In the genomic region with DNA sequence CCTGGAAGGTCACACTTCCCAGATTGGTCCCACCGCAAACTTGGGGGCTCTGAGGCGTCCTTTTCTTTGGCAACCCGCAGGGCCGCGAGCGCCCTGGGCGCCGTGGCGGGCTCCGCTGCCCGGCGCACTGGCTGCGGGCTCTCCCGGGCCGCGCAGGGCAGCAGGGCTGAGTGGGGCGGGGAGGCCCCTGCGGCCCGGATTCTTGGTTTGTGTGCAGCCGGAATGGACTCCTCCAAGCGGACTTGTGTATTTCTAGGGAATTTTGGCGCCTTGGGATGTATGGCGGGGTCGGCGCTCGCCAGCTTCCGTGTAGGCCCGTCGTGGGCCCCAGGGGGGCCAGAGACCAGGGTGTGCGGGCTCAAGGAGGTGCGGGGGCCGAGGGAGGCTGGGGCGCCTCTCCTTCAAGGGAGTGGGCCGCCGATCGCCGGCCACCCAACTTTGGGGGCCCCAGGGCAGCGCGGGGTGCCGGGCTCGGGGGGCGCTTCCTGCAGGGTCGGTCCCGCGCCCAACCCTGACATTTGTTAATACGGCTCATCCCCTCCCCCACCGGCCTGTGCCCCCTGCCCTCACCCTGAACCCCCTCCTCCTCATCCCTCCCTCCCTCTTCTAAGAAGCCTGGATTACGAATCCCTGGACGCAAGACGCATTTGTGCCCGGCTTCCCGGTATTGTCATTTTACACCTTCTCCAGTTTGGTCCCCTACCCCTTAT, we compare ENCODE assay signal across 8 cellular contexts. TPM values are rescaled to one million over a fixed set of nuclear protein-coding genes. Genes with fewer than 3 reads are reported as not detected.
DNase-seq lines count a peak whose midpoint lies in the region; ATAC-seq, FAIRE-seq and TF ChIP-seq lines count a peak whose summit lies in the region.

No MANE protein-coding gene starts in this region.

- ATAC-seq in HG02885 (IDR thresholded peaks at IDR 0.05; ENCODE audit: poor library complexity, unreplicated experiment), result no peak

- H3K9me3 ChIP-seq in liver (ENCODE audit: control insufficient read depth in 4 of 4, low read length in 3 of 4) (no peaks in the 10 kb centered on the region), thyroid gland (no peaks in the 10 kb centered on the region)

- CTCF ChIA-PET in AG04449 (lab: Yijun Ruan, JAX), result interaction anchor here (0.9 to 1.6 kb wide), 2 partner anchors 177 to 231 kb away, joined by 3 read pairs; no protein-coding TSS in a partner anchor

- TF ChIP-seq CTCF in AG04449 (IDR thresholded peaks at IDR 0.05; ENCODE audit: insufficient read depth, low read length, missing control alignments), result no peak
- TF ChIP-seq CTCF in bronchial epithelial cell (IDR thresholded peaks at IDR 0.05; ENCODE audit: insufficient read depth, low read length, severe bottlenecking), result no peak
- no peak for TF ChIP-seq CTCF in liver (IDR thresholded peaks at IDR 0.05; ENCODE audit: low read depth, low read length, missing input control)
- TF ChIP-seq CTCF in thyroid gland (IDR thresholded peaks at IDR 0.05), result no peak
- no peak for TF ChIP-seq CTCF in D721Med (IDR thresholded peaks at IDR 0.05; ENCODE audit: insufficient read depth, missing control alignments)

- H3K4me1 ChIP-seq in liver (ENCODE audit: control insufficient read depth in 4 of 4, insufficient read depth in 4 of 4, low read length in 3 of 4), result peaks cover 3 to 50% (median 28%) of the 10 kb centered on the region in 4 donors
- H3K4me1 ChIP-seq in thyroid gland, result peaks cover 33 to 36% of the 10 kb centered on the region in 2 donors

- H3K27ac ChIP-seq in liver (ENCODE audit: low read depth in 1 of 2, low read length in 2 of 2) (peak overlapping the region; percentile 92 to 99), thyroid gland (peak overlapping the region; percentile 88 to 98 (median 96))

- H3K4me3 ChIP-seq in AG04449 (ENCODE audit: low read depth, low read length) (peak overlapping the region; percentile 70), bronchial epithelial cell (ENCODE audit: low read depth, low read length) (peak overlapping the region; percentile 70), liver (ENCODE audit: low read depth in 1 of 3, low read length in 3 of 3) (peak overlapping the region; percentile 77 to 99 (median 92)), thyroid gland (replicated peaks in 1 of 3) (peak overlapping the region; percentile 70 to 88 (median 82))
- H3K4me3 ChIP-seq in Jurkat, Clone E6-1 (ENCODE audit: low read length), result peak overlapping the region; percentile 66

- TF ChIP-seq RAD21 in liver (IDR thresholded peaks at IDR 0.05), result no peak

- no peak for DNase-seq in AG04449 (ENCODE audit: low read depth, low spot score)
- no peak for DNase-seq in Jurkat, Clone E6-1 (ENCODE audit: low read depth, low spot score)
- DNase-seq in bronchial epithelial cell (ENCODE audit: low read depth), result no peak
- DNase-seq in thyroid gland, result peak; percentile 27 to 30
- DNase-seq in D721Med (ENCODE audit: insufficient read length, low spot score), result no peak
- DNase-seq in COR-L47 (lab: John Stamatoyannopoulos, UW), result no peak

- H3K9ac ChIP-seq in liver (ENCODE audit: low read depth in 1 of 2, low read length in 2 of 2), result peak overlapping the region; percentile 96 to 98

- intact Hi-C loops in thyroid gland (cut with DNase I), result loop anchor here (10.0 kb wide), 1 partner anchor 112 kb away; no protein-coding TSS in a partner anchor

- H3K36me3 ChIP-seq in bronchial epithelial cell (ENCODE audit: control insufficient read depth, insufficient read depth, low read length), result no peaks in the 10 kb centered on the region
- peaks cover 0 to 2% (median under 1%) of the 10 kb centered on the region in 4 donors for H3K36me3 ChIP-seq in liver (ENCODE audit: control insufficient read depth in 4 of 4, insufficient read depth in 3 of 4, low read depth in 1 of 4, low read length in 3 of 4)
- no peaks in the 10 kb centered on the region for H3K36me3 ChIP-seq in thyroid gland

- FAIRE-seq in bronchial epithelial cell (lab: Jason Lieb, UNC), result no peak
- FAIRE-seq in D721Med (lab: Jason Lieb, UNC), result no peak

- WGBS in liver, result 2% methylated on average over 52 of the region's 52 CpGs
- 2 to 10% methylated on average over 11 to 33 of the region's 52 CpGs for WGBS in thyroid gland, 2 donors

- H3K27me3 ChIP-seq in bronchial epithelial cell (ENCODE audit: control insufficient read depth, insufficient read depth, low read length) (no peaks in the 10 kb centered on the region), liver (ENCODE audit: control insufficient read depth in 4 of 4, insufficient read depth in 4 of 4, low read length in 3 of 4) (no peaks in the 10 kb centered on the region), thyroid gland (no peaks in the 10 kb centered on the region)

- TF ChIP-seq POLR2A in thyroid gland (IDR thresholded peaks at IDR 0.05), result no peak

- POLR2A ChIA-PET in AG04449 (lab: Yijun Ruan, JAX), result interaction anchor here (0.6 kb wide), 2 partner anchors 14 to 100 kb away, joined by 3 to 4 read pairs; no protein-coding TSS in a partner anchor

TF ChIP-seq in liver, 16 proteins besides CTCF, POLR2A, EP300 and RAD21:
- TF ChIP-seq HNF4G (IDR thresholded peaks at IDR 0.05), result no peak
- TF ChIP-seq, protein P1, sequence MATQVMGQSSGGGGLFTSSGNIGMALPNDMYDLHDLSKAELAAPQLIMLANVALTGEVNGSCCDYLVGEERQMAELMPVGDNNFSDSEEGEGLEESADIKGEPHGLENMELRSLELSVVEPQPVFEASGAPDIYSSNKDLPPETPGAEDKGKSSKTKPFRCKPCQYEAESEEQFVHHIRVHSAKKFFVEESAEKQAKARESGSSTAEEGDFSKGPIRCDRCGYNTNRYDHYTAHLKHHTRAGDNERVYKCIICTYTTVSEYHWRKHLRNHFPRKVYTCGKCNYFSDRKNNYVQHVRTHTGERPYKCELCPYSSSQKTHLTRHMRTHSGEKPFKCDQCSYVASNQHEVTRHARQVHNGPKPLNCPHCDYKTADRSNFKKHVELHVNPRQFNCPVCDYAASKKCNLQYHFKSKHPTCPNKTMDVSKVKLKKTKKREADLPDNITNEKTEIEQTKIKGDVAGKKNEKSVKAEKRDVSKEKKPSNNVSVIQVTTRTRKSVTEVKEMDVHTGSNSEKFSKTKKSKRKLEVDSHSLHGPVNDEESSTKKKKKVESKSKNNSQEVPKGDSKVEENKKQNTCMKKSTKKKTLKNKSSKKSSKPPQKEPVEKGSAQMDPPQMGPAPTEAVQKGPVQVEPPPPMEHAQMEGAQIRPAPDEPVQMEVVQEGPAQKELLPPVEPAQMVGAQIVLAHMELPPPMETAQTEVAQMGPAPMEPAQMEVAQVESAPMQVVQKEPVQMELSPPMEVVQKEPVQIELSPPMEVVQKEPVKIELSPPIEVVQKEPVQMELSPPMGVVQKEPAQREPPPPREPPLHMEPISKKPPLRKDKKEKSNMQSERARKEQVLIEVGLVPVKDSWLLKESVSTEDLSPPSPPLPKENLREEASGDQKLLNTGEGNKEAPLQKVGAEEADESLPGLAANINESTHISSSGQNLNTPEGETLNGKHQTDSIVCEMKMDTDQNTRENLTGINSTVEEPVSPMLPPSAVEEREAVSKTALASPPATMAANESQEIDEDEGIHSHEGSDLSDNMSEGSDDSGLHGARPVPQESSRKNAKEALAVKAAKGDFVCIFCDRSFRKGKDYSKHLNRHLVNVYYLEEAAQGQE (IDR thresholded peaks at IDR 0.05), result no peak
- no peak for TF ChIP-seq HNF4A (conservative IDR thresholded peaks at IDR 0.05)
- TF ChIP-seq TAF1 (conservative IDR thresholded peaks at IDR 0.05), result no peak
- no peak for TF ChIP-seq FOXA1 (IDR thresholded peaks at IDR 0.05)
- no peak for TF ChIP-seq NR2F2 (IDR thresholded peaks at IDR 0.05)
- no peak for TF ChIP-seq GABPA (IDR thresholded peaks at IDR 0.05 in 1 of 2, conservative IDR thresholded peaks at IDR 0.05 in 1 of 2)
- TF ChIP-seq, protein P2, sequence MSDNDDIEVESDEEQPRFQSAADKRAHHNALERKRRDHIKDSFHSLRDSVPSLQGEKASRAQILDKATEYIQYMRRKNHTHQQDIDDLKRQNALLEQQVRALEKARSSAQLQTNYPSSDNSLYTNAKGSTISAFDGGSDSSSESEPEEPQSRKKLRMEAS (IDR thresholded peaks at IDR 0.05), result no peak
- TF ChIP-seq JUND (IDR thresholded peaks at IDR 0.05), result no peak
- TF ChIP-seq EGR1 (IDR thresholded peaks at IDR 0.05; ENCODE audit: low read depth in 2 of 2), result no peak
TF ChIP-seq in liver: peak in this region for 0.

RNA-seq across cellular contexts. Expression of a gene that starts 2.4 kb away (rescaled TPM):
- 10.9 TPM for polyA plus RNA-seq in Jurkat, Clone E6-1 (2012; ENCODE audit: insufficient read depth, insufficient read length)
- 1.1 and 1.2 TPM in 2 replicates for total RNA-seq in bronchial epithelial cell
- total RNA-seq in liver, result 1 to 10 TPM; 4.9 to 9.3 TPM
- 10 to 100 TPM in 1 of 2 donors, 1 to 10 TPM in 1; 7.4 to 18.0 TPM for polyA plus RNA-seq in liver
- 10 to 100 TPM; 16.2 to 67.1 (median 25.3) TPM for total RNA-seq in thyroid gland

Comparison
In these comparisons a context has a peak if more than half of its experiments do, and no peak if none do; other contexts are left out.
1. DNase-seq: peak in thyroid gland (2 of 2); none in AG04449 (single experiment), Jurkat, Clone E6-1 (single experiment), bronchial epithelial cell (single experiment), D721Med (single experiment) and COR-L47 (single experiment).
2. Peak in every context shown above with its lines, with median percentiles within 50 percentile points of each other: H3K4me3 ChIP-seq.